Comparison of ENCODE assay signal across 8 cellular contexts in the genomic region with DNA sequence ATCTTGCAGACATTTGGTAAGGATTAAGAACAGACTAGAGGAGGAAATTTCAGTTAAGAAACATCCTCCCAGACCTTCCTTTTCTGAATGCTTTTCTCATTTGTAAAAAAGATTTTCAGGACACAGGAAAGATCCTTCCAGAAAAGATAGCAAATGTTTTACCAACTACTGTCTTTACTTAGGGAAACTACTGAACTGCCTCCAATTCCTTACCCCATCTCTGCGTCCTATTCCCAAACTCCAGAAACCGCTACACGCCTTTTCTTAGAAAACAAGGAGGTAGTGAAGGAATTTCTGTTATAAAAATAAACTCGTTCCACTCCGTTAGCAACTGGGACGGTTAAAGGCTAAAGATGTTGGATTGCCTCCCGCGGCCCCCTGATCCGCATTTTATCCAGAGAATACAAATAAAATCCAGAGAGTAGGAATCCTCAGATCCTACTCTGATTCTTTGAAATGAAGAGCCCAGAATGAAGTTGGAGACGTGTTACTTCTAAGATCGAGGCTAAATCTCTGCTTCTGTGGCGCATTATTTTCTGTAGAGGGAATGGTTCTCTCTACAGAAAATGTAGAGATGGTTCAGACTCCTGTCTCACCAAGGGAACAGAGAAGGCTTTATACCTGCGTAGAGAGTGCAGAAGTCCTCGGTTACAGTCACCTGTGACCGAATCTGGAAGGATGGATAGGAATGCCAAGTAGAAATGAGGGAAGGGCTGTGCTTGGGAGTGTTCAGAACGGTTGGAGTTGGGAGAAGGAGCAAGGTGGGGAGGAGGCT.
DNase-seq lines count a peak whose midpoint lies in the region; ATAC-seq and TF ChIP-seq lines count a peak whose summit lies in the region.

No MANE protein-coding gene starts in this region.

- in situ Hi-C loops in HAP-1 (cut with MboI; ENCODE audit: low sequenced_read_pairs): no loop called here

- peak overlapping the region; percentile 52 for H3K4me3 ChIP-seq in AG04449 (ENCODE audit: low read depth, low read length)
- H3K4me3 ChIP-seq in HAP-1: peak overlapping the region; percentile 54
- H3K4me3 ChIP-seq in iPS-20b (ENCODE audit: low read length): peak overlapping the region; percentile 96
- H3K4me3 ChIP-seq in thoracic aorta: peak overlapping the region; percentile 72

- no peak for ATAC-seq in thoracic aorta (ENCODE audit: insufficient number of reproducible peaks, low FRiP score, low read depth)

- H3K27me3 ChIP-seq in HAP-1 (ENCODE audit: low read depth) (no peaks in the 10 kb centered on the region; the same call in 1 of the 2 replicates), iPS-20b (ENCODE audit: insufficient read depth, low read length) (peaks cover 16% of the 10 kb centered on the region; the same call in 1 of the 2 replicates), thoracic aorta (replicated peaks; ENCODE audit: insufficient read depth) (no peaks in the 10 kb centered on the region)

- peak overlapping the region; percentile 69 for H3K4me3 Mint-ChIP-seq in activated CD4-positive, alpha-beta memory T cell treated with anti-CD3 and anti-CD28 coated beads for 36 hours

- H3K9me3 Mint-ChIP-seq in activated CD4-positive, alpha-beta memory T cell treated with anti-CD3 and anti-CD28 coated beads for 36 hours: no peaks in the 10 kb centered on the region

- peaks cover 4% of the 10 kb centered on the region for H3K4me1 ChIP-seq in HAP-1
- H3K4me1 ChIP-seq in iPS-20b (ENCODE audit: insufficient read depth, low read length): no peaks in the 10 kb centered on the region
- H3K4me1 ChIP-seq in thoracic aorta (ENCODE audit: control insufficient read depth in 1 of 2, low read depth in 2 of 2): peaks cover 3% of the 10 kb centered on the region in 2 donors

- CTCF ChIA-PET in AG04449 (lab: Yijun Ruan, JAX): interaction anchor here (0.7 kb wide), 1 partner anchor 358 kb away, joined by 3 read pairs; no protein-coding TSS in a partner anchor
- CTCF ChIA-PET in activated CD4-positive, alpha-beta memory T cell treated with anti-CD3 and anti-CD28 coated beads for 36 hours (lab: Charles Lee): interaction anchor here (1.2 kb wide), 1 partner anchor 179 kb away, joined by 4 read pairs; no protein-coding TSS in a partner anchor

- TF ChIP-seq CTCF in AG04449 (IDR thresholded peaks at IDR 0.05; ENCODE audit: insufficient read depth, low read length, missing control alignments): no peak
- no peak for TF ChIP-seq CTCF in thoracic aorta (IDR thresholded peaks at IDR 0.05)

- intact Hi-C loops in activated CD4-positive, alpha-beta memory T cell treated with anti-CD3 and anti-CD28 coated beads for 36 hours (cut with micrococcal nuclease): loop anchor here (1.0 kb wide), 1 partner anchor 10 kb away; no protein-coding TSS in a partner anchor

- POLR2A ChIA-PET in AG04449 (lab: Yijun Ruan, JAX): no interaction called here
- POLR2A ChIA-PET in activated CD4-positive, alpha-beta memory T cell treated with anti-CD3 and anti-CD28 coated beads for 36 hours (lab: Charles Lee): interaction anchor here (0.7 kb wide), 1 partner anchor 577 kb away, joined by 5 read pairs; no protein-coding TSS in a partner anchor

- no peaks in the 10 kb centered on the region for H3K9me3 ChIP-seq in HAP-1
- H3K9me3 ChIP-seq in iPS-20b (ENCODE audit: insufficient read depth, low read depth, low read length): no peaks in the 10 kb centered on the region
- no peaks in the 10 kb centered on the region for H3K9me3 ChIP-seq in thoracic aorta

- H3K27ac Mint-ChIP-seq in activated CD4-positive, alpha-beta memory T cell treated with anti-CD3 and anti-CD28 coated beads for 36 hours: peak overlapping the region; percentile 51

- peaks cover 64% of the 10 kb centered on the region for H3K27me3 Mint-ChIP-seq in activated CD4-positive, alpha-beta memory T cell treated with anti-CD3 and anti-CD28 coated beads for 36 hours

- H3K36me3 ChIP-seq in HAP-1 (replicated peaks): no peaks in the 10 kb centered on the region
- H3K36me3 ChIP-seq in iPS-20b (ENCODE audit: insufficient read depth, low read depth, low read length): no peaks in the 10 kb centered on the region
- H3K36me3 ChIP-seq in thoracic aorta: no peaks in the 10 kb centered on the region

- DNase-seq in AG04449 (ENCODE audit: low read depth, low spot score) (no peak), HAP-1 (ENCODE audit: low spot score in 2 of 2) (peak in 1 of 2 experiments; percentile 28), thoracic aorta (ENCODE audit: low spot score) (no peak), NCI-H2107 treated with DMSO at 0.1 percent for 48 hours (lab: John Stamatoyannopoulos, UW; ENCODE audit: unreplicated experiment) (no peak), DMS53 treated with DMSO at 0.1 percent for 48 hours (lab: John Stamatoyannopoulos, UW; ENCODE audit: unreplicated experiment) (no peak)
- DNase-seq in activated CD4-positive, alpha-beta memory T cell treated with anti-CD3 and anti-CD28 coated beads for 36 hours: no peak
- no peak for DNase-seq in stimulated activated naive CD4-positive, alpha-beta T cell treated with Interleukin-2 at 50 U/mL for 16 hours (lab: John Stamatoyannopoulos, UW)

- no peaks in the 10 kb centered on the region for H3K36me3 Mint-ChIP-seq in activated CD4-positive, alpha-beta memory T cell treated with anti-CD3 and anti-CD28 coated beads for 36 hours

- H3K4me1 Mint-ChIP-seq in activated CD4-positive, alpha-beta memory T cell treated with anti-CD3 and anti-CD28 coated beads for 36 hours (ENCODE audit: low read depth): peaks cover 24% of the 10 kb centered on the region

- H3K9ac ChIP-seq in iPS-20b (ENCODE audit: low read depth, low read length): peak overlapping the region; percentile 72

- H3K27ac ChIP-seq in iPS-20b (ENCODE audit: low read length): no peak overlapping the region
- no peak overlapping the region for H3K27ac ChIP-seq in thoracic aorta
